ENCODE assay signal across 31 cellular contexts in genomic region chr12:116074686-116075085, GRCh38.
DNase-seq lines count a peak whose midpoint lies in the region; ATAC-seq, FAIRE-seq and TF ChIP-seq lines count a peak whose summit lies in the region.
"Had no signal": no experiment of that assay in that cellular context is flagged by ENCODE, and none has a peak within 500 bp of the region (broad histone marks: within the 10 kb centered on the region; RNA-seq: fewer than 3 reads in every experiment).

No MANE protein-coding gene starts in this region.

- H3K79me2 ChIP-seq in HepG2 (ENCODE audit: insufficient read depth, low read length) (no peaks in the 10 kb centered on the region), GM12878 (ENCODE audit: control insufficient read depth, insufficient read depth, low read length) (no peaks in the 10 kb centered on the region), neural progenitor cell (ENCODE audit: low read depth) (peaks cover 88% of the 10 kb centered on the region)

- TF ChIP-seq POLR2A in HepG2 (IDR thresholded peaks at IDR 0.05; ENCODE audit: insufficient read depth in 1 of 2, low read depth in 2 of 2, low read length in 2 of 2) = no peak
- no peak for TF ChIP-seq POLR2A in right lobe of liver (IDR thresholded peaks at IDR 0.05)
- TF ChIP-seq POLR2A in GM12878 (IDR thresholded peaks at IDR 0.05; ENCODE audit: low read depth, low read length) = no peak

- no peaks in the 10 kb centered on the region for H3K36me3 Mint-ChIP-seq in mesothelial cell of epicardium
- no peaks in the 10 kb centered on the region for H3K36me3 Mint-ChIP-seq in neural progenitor cell
- H3K36me3 Mint-ChIP-seq: activated naive CD4-positive, alpha-beta T cell treated with anti-CD3 and anti-CD28 coated beads, Interleukin-2, amount 50 U/mL, for 72 hours; immature natural killer cell had no signal

- RAD21 ChIA-PET in GM12878 (lab: Charles Lee; ENCODE audit: unreplicated experiment) = no interaction called here

- H2AFZ ChIP-seq in HepG2 (ENCODE audit: low read length) (no peak overlapping the region), GM12878 (ENCODE audit: control insufficient read depth, low read depth, low read length) (no peak overlapping the region), neural progenitor cell (replicated peaks) (no peak overlapping the region)

- no peak for FAIRE-seq in HepG2 (lab: Jason Lieb, UNC)
- FAIRE-seq in GM12878 (lab: Jason Lieb, UNC) = peak; percentile 44
- FAIRE-seq: bronchial epithelial cell had no signal

- BruUV-seq in HepG2 (replicated peaks; lab: Mats Ljungman, UMichigan) = no TSS peak
- BruUV-seq in GM12878 (replicated peaks; lab: Mats Ljungman, UMichigan) = no TSS peak

- no peaks in the 10 kb centered on the region for H3K36me3 ChIP-seq in HepG2 (replicated peaks in 1 of 2; ENCODE audit: control insufficient read depth in 1 of 2, insufficient read depth in 2 of 2, low read length in 2 of 2)
- H3K36me3 ChIP-seq in right lobe of liver = no peaks in the 10 kb centered on the region
- no peaks in the 10 kb centered on the region for H3K36me3 ChIP-seq in GM12878 (ENCODE audit: control insufficient read depth in 2 of 2, insufficient read depth in 2 of 2, low read length in 1 of 2)
- no peaks in the 10 kb centered on the region for H3K36me3 ChIP-seq in neural progenitor cell
- H3K36me3 ChIP-seq: prostate gland, sigmoid colon, tibial nerve had no signal

- WGBS in HepG2 (ENCODE audit: low lambda C conversion rate) = 95% methylated on average over 1 of the region's 1 CpG
- WGBS in right lobe of liver (ENCODE audit: insufficient coverage, low coverage, low lambda C conversion rate, missing lambda C conversion rate) = 100% methylated on average over 1 of the region's 1 CpG
- 100% methylated on average over 1 of the region's 1 CpG for WGBS in GM12878 (ENCODE audit: insufficient coverage, insufficient replicate concordance, low lambda C conversion rate, missing lambda C conversion rate)
- WGBS in right cardiac atrium = 94% methylated on average over 1 of the region's 1 CpG

- in situ Hi-C loops in HepG2 (cut with HindIII; ENCODE audit: extremely low pct_ligation_motif_present, low pct_unique_long_range_greater_than_20kb) = no loop called here
- in situ Hi-C loops in GM12878 (cut with MboI) = no loop called here

- H3K4me2 ChIP-seq in HepG2 (ENCODE audit: low read depth, low read length) (no peak overlapping the region), GM12878 (ENCODE audit: control insufficient read depth, insufficient read depth) (no peak overlapping the region), neural progenitor cell (no peak overlapping the region)

- H3K4me1 Mint-ChIP-seq in mesothelial cell of epicardium (peaks cover 22% of the 10 kb centered on the region), neural progenitor cell (peaks cover 17% of the 10 kb centered on the region)

- TF ChIP-seq RAD21 in HepG2 (CRISPR knock-in tag; IDR thresholded peaks at IDR 0.05) (no peak), GM12878 (IDR thresholded peaks at IDR 0.05; ENCODE audit: insufficient read depth, low read depth, low read length) (no peak)

- SMC1A ChIA-PET in GM12878 (lab: Charles Lee; ENCODE audit: uncharacterized antibody, unreplicated experiment) = no interaction called here

- TF ChIP-seq EP300 in HepG2 (IDR thresholded peaks at IDR 0.05; ENCODE audit: low read depth in 2 of 2, low read length in 2 of 2) = no peak
- TF ChIP-seq EP300 in HepG2 (CRISPR knock-in tag; IDR thresholded peaks at IDR 0.05; ENCODE audit: borderline replicate concordance) = no peak
- no peak for TF ChIP-seq EP300 in GM12878 (IDR thresholded peaks at IDR 0.05; ENCODE audit: borderline replicate concordance in 1 of 2, control insufficient read depth in 1 of 2, low read depth in 2 of 2, low read length in 2 of 2)

- H3K27ac ChIP-seq in HepG2 (ENCODE audit: extremely low read length, insufficient read depth, low read length) (no peak overlapping the region), right lobe of liver (no peak overlapping the region), GM12878 (ENCODE audit: control insufficient read depth, insufficient read depth) (no peak overlapping the region), neural progenitor cell (no peak overlapping the region), right cardiac atrium (ENCODE audit: low read length) (no peak overlapping the region)
- H3K27ac ChIP-seq: HL-60, prostate gland, sigmoid colon, tibial nerve had no signal

- H3K4me3 Mint-ChIP-seq in mesothelial cell of epicardium (no peak overlapping the region), neural progenitor cell (no peak overlapping the region)
- H3K4me3 Mint-ChIP-seq: immature natural killer cell had no signal

- TF ChIP-seq CTCF in HepG2 (CRISPR knock-in tag; IDR thresholded peaks at IDR 0.05) (no peak), right lobe of liver (IDR thresholded peaks at IDR 0.05) (no peak), GM12878 (IDR thresholded peaks at IDR 0.05 in 2 of 3, conservative IDR thresholded peaks at IDR 0.05 in 1 of 3; ENCODE audit: control insufficient read depth in 2 of 3, extremely low read depth in 1 of 3, insufficient read depth in 1 of 3, low read depth in 3 of 3, low read length in 3 of 3) (no peak), mesothelial cell of epicardium (IDR thresholded peaks at IDR 0.05; ENCODE audit: unreplicated experiment) (no peak), neural progenitor cell (IDR thresholded peaks at IDR 0.05) (no peak)

- no peak for DNase-seq in HepG2 (ENCODE audit: low spot score)
- DNase-seq in right lobe of liver = no peak
- no peak for DNase-seq in GM12878 (ENCODE audit: low read depth, low spot score)
- DNase-seq in mesothelial cell of epicardium (ENCODE audit: low spot score in 2 of 2, unreplicated experiment in 2 of 2) = no peak
- no peak for DNase-seq in AG08396 (ENCODE audit: low spot score)
- no peak for DNase-seq in NCI-H187 (lab: John Stamatoyannopoulos, UW)
- no peak for DNase-seq in neural progenitor cell (ENCODE audit: low spot score)
- DNase-seq in right cardiac atrium = no peak
- DNase-seq: 8988T; activated CD4-positive, alpha-beta T cell treated with anti-CD3 and anti-CD28 coated beads for 4 hours; activated effector memory CD4-positive, alpha-beta T cell treated with Interleukin-2 at 50 U/mL for 16 hours; Calu3; DMS79; GDM1; hypothalamus; immature natural killer cell; Kasumi-1; NCI-H1417 treated with DMSO at 0.1 percent for 48 hours; NCI-H345; SHP77; sigmoid colon; stimulated activated CD4-positive, alpha-beta T cell treated with anti-CD3 and anti-CD28 coated beads, Interleukin-12 subunit alpha, Interleukin-12 subunit beta, amount 100 ng/mL, for 4 hours; stimulated activated CD4-positive, alpha-beta T cell treated with anti-CD3 and anti-CD28 coated beads, Interleukin-4, amount 100 ng/mL, for 1 hour; SW 1271 had no signal

- ATAC-seq in HepG2 (no peak), right lobe of liver (no peak), GM12878 (no peak), right cardiac atrium (no peak)
- ATAC-seq: activated naive CD4-positive, alpha-beta T cell treated with anti-CD3 and anti-CD28 coated beads, Interleukin-2, amount 50 U/mL, for 72 hours; left lobe of liver; Panc1 had no signal

- H3K9me3 Mint-ChIP-seq in mesothelial cell of epicardium = no peaks in the 10 kb centered on the region
- no peaks in the 10 kb centered on the region for H3K9me3 Mint-ChIP-seq in neural progenitor cell
- H3K9me3 Mint-ChIP-seq: activated naive CD4-positive, alpha-beta T cell treated with anti-CD3 and anti-CD28 coated beads, Interleukin-2, amount 50 U/mL, for 72 hours; immature natural killer cell had no signal

- H3K4me1 ChIP-seq in HepG2 (ENCODE audit: insufficient read depth, low read length) (no peaks in the 10 kb centered on the region), right lobe of liver (peaks cover 0 to 8% (median 0%) of the 10 kb centered on the region in 4 donors), GM12878 (ENCODE audit: control insufficient read depth, insufficient read depth, low read length) (no peaks in the 10 kb centered on the region), neural progenitor cell (peaks cover 6% of the 10 kb centered on the region), right cardiac atrium (ENCODE audit: control insufficient read depth, insufficient read depth, low read length) (peaks cover 1% of the 10 kb centered on the region)
- H3K4me1 ChIP-seq: prostate gland had no signal

- POLR2A ChIA-PET in HepG2 (lab: Yijun Ruan, JAX) (no interaction called here), GM12878 (lab: Charles Lee) (no interaction called here)

- H4K20me1 ChIP-seq in HepG2 (ENCODE audit: insufficient read depth, low read length) (no peaks in the 10 kb centered on the region), GM12878 (ENCODE audit: control insufficient read depth, insufficient read depth) (no peaks in the 10 kb centered on the region), neural progenitor cell (ENCODE audit: low read depth) (peaks cover 39% of the 10 kb centered on the region)

- H3F3A ChIP-seq in neural progenitor cell (ENCODE audit: low read depth) = peaks cover 1% of the 10 kb centered on the region

- H3K27me3 ChIP-seq in HepG2 (ENCODE audit: control insufficient read depth in 1 of 2, insufficient read depth in 2 of 2, low read length in 2 of 2) (no peaks in the 10 kb centered on the region), right lobe of liver (no peaks in the 10 kb centered on the region), GM12878 (replicated peaks in 1 of 2; ENCODE audit: control insufficient read depth in 2 of 2, insufficient read depth in 2 of 2, low read length in 1 of 2) (no peaks in the 10 kb centered on the region), neural progenitor cell (no peaks in the 10 kb centered on the region), right cardiac atrium (ENCODE audit: control insufficient read depth, insufficient read depth) (no peaks in the 10 kb centered on the region)
- H3K27me3 ChIP-seq: sigmoid colon, tibial nerve had no signal

- intact Hi-C loops in HepG2 (cut with micrococcal nuclease; ENCODE audit: unreplicated experiment) = no loop called here
- intact Hi-C loops in right lobe of liver (cut with DNase I) = no loop called here
- intact Hi-C loops in GM12878 (cut with micrococcal nuclease; ENCODE audit: unreplicated experiment) = no loop called here
- intact Hi-C loops in right cardiac atrium (cut with DNase I) = no loop called here

- H3K4me3 ChIP-seq in HepG2 (replicated peaks in 1 of 3; ENCODE audit: insufficient read depth in 1 of 3, low read depth in 2 of 3, low read length in 3 of 3) (no peak overlapping the region), right lobe of liver (no peak overlapping the region), GM12878 (no peak overlapping the region), neural progenitor cell (no peak overlapping the region), right cardiac atrium (ENCODE audit: low read length) (no peak overlapping the region)
- H3K4me3 ChIP-seq: prostate gland, sigmoid colon, tibial nerve had no signal

- CTCF ChIA-PET in HepG2 (lab: Yijun Ruan, JAX; ENCODE audit: low intra/inter-chr PET ratio, low total read pairs) = no interaction called here
- CTCF ChIA-PET in GM12878 (lab: Yijun Ruan, JAX) = no interaction called here

- no peaks in the 10 kb centered on the region for H3K9me3 ChIP-seq in HepG2 (ENCODE audit: low read length)
- H3K9me3 ChIP-seq in right lobe of liver = no peaks in the 10 kb centered on the region
- H3K9me3 ChIP-seq in GM12878 (replicated peaks; ENCODE audit: control insufficient read depth, insufficient read depth, low read length) = no peaks in the 10 kb centered on the region
- no peaks in the 10 kb centered on the region for H3K9me3 ChIP-seq in neural progenitor cell (ENCODE audit: low read depth)
- no peaks in the 10 kb centered on the region for H3K9me3 ChIP-seq in right cardiac atrium (ENCODE audit: control insufficient read depth, low read length)
- H3K9me3 ChIP-seq: prostate gland, sigmoid colon, tibial nerve had no signal

- H3K27ac Mint-ChIP-seq in mesothelial cell of epicardium (peak overlapping the region; percentile 31), neural progenitor cell (no peak overlapping the region)
- H3K27ac Mint-ChIP-seq: activated naive CD4-positive, alpha-beta T cell treated with anti-CD3 and anti-CD28 coated beads, Interleukin-2, amount 50 U/mL, for 72 hours; immature natural killer cell had no signal

- no peaks in the 10 kb centered on the region for H3K27me3 Mint-ChIP-seq in mesothelial cell of epicardium (ENCODE audit: low read depth)
- no peaks in the 10 kb centered on the region for H3K27me3 Mint-ChIP-seq in neural progenitor cell (ENCODE audit: insufficient read depth, low read depth)

- H3K9ac ChIP-seq in HepG2 (ENCODE audit: insufficient read depth, low read depth, low read length) = no peak overlapping the region
- no peak overlapping the region for H3K9ac ChIP-seq in GM12878 (ENCODE audit: control insufficient read depth, insufficient read depth, low read length)
- no peak overlapping the region for H3K9ac ChIP-seq in neural progenitor cell

Comparison
In these comparisons a context has a peak if more than half of its experiments do, and no peak if none do; other contexts are left out.
1. Of the 75 proteins assayed by ChIP-seq in both HepG2 and GM12878: peak only in HepG2: CEBPB; only in GM12878: none; in both: none; in neither: 74.